In genomic region chr2:144660518-144661316, GRCh38 we compare ENCODE assay signal across 11 cellular contexts.
DNase-seq lines count a peak whose midpoint lies in the region; ATAC-seq, FAIRE-seq and TF ChIP-seq lines count a peak whose summit lies in the region.
"Had no signal": no experiment of that assay in that cellular context is flagged by ENCODE, and none has a peak within 500 bp of the region (broad histone marks: within the 10 kb centered on the region; RNA-seq: fewer than 3 reads in every experiment).

No MANE protein-coding gene starts in this region.

- peak; percentile 67 for DNase-seq in M059J (ENCODE audit: low read depth)
- DNase-seq in WERI-Rb-1: peak; percentile 38
- peak; percentile 25 for DNase-seq in keratinocyte (ENCODE audit: low read depth, low spot score)
- DNase-seq in stomach: no peak
- DNase-seq in GM10248 (ENCODE audit: extremely low spot score): no peak
- DNase-seq: islet precursor cell, NCI-H1417 had no signal

- peak overlapping the region; percentile 57 for H2AFZ ChIP-seq in keratinocyte (ENCODE audit: control insufficient read depth, low read length)

- no peak for TF ChIP-seq POLR2A in stomach (IDR thresholded peaks at IDR 0.05)

- no peaks in the 10 kb centered on the region for H3K9me3 ChIP-seq in WERI-Rb-1 (ENCODE audit: severe bottlenecking)
- no peaks in the 10 kb centered on the region for H3K9me3 ChIP-seq in keratinocyte (ENCODE audit: control insufficient read depth, low read depth, low read length)
- no peaks in the 10 kb centered on the region for H3K9me3 ChIP-seq in stomach

- dilution Hi-C loops in keratinocyte (cut with MboI; ENCODE audit: extremely low pct_ligation_motif_present, low sequenced_read_pairs): no loop called here

- no peak overlapping the region for H3K4me3 ChIP-seq in WERI-Rb-1 (ENCODE audit: low read depth, low read length)
- no peak overlapping the region for H3K4me3 ChIP-seq in keratinocyte (ENCODE audit: control insufficient read depth in 2 of 3, extremely low read depth in 1 of 3, insufficient read depth in 2 of 3, low read depth in 1 of 3, low read length in 3 of 3)
- no peak overlapping the region for H3K4me3 ChIP-seq in stomach
- H3K4me3 ChIP-seq: GM12878 had no signal

- H3K4me1 ChIP-seq in keratinocyte (ENCODE audit: control insufficient read depth, extremely low read depth, insufficient read depth, low read length): peaks cover 22% of the 10 kb centered on the region
- no peaks in the 10 kb centered on the region for H3K4me1 ChIP-seq in stomach

- H3K36me3 ChIP-seq in WERI-Rb-1: no peaks in the 10 kb centered on the region
- no peaks in the 10 kb centered on the region for H3K36me3 ChIP-seq in keratinocyte (ENCODE audit: control insufficient read depth in 2 of 2, extremely low read depth in 1 of 2, insufficient read depth in 2 of 2, low read length in 2 of 2)
- no peaks in the 10 kb centered on the region for H3K36me3 ChIP-seq in stomach

- TF ChIP-seq EP300 in stomach (IDR thresholded peaks at IDR 0.05): no peak

- FAIRE-seq in keratinocyte (lab: Jason Lieb, UNC): peak; percentile 86
- FAIRE-seq: GM12878 had no signal

- ATAC-seq in GM19023 (IDR thresholded peaks at IDR 0.05; ENCODE audit: unreplicated experiment) (no peak), HG02588 (IDR thresholded peaks at IDR 0.05; ENCODE audit: unreplicated experiment) (no peak)

- H4K20me1 ChIP-seq in keratinocyte (ENCODE audit: control insufficient read depth, extremely low read depth, insufficient read depth, low read length): no peaks in the 10 kb centered on the region

- WGBS in stomach, 5 donors: 67 to 75% (median 71%) methylated on average over 5 of the region's 5 CpGs

- H3K9ac ChIP-seq in keratinocyte (ENCODE audit: control insufficient read depth, extremely low read depth, insufficient read depth, low read length): peak overlapping the region; percentile 66

- H3K27ac ChIP-seq in WERI-Rb-1 (no peak overlapping the region), keratinocyte (ENCODE audit: control insufficient read depth, insufficient read depth, low read length) (peak overlapping the region; percentile 89), stomach (peak overlapping the region in 3 of 5 donors; percentile 17 to 58 (median 30))
- H3K27ac ChIP-seq: VCaP had no signal

- H3K4me2 ChIP-seq in keratinocyte (ENCODE audit: control insufficient read depth, extremely low read depth, insufficient read depth, low read depth, low read length): peak overlapping the region; percentile 89

- intact Hi-C loops in stomach (cut with DNase I; ENCODE audit: low total_unique reads): no loop called here

- no peaks in the 10 kb centered on the region for H3K79me2 ChIP-seq in keratinocyte (ENCODE audit: control insufficient read depth, insufficient read depth, low read length)

- H3K9me1 ChIP-seq in keratinocyte (ENCODE audit: control insufficient read depth, extremely low read depth, insufficient read depth, low read length): no peaks in the 10 kb centered on the region

- H3K27me3 ChIP-seq in WERI-Rb-1 (ENCODE audit: insufficient read depth, low read depth, severe bottlenecking) (no peaks in the 10 kb centered on the region), keratinocyte (ENCODE audit: control insufficient read depth, extremely low read depth, insufficient read depth, low read length) (no peaks in the 10 kb centered on the region), stomach (no peaks in the 10 kb centered on the region)

- CTCF ChIA-PET in GM10248 (lab: Yijun Ruan, JAX): no interaction called here

- TF ChIP-seq CTCF in WERI-Rb-1 (IDR thresholded peaks at IDR 0.05; ENCODE audit: low read depth, low read length) (no peak), keratinocyte (optimal IDR thresholded peaks at IDR 0.05 in 1 of 3, IDR thresholded peaks at IDR 0.05 in 1 of 3, conservative IDR thresholded peaks at IDR 0.05 in 1 of 3; ENCODE audit: extremely low read depth in 1 of 3, insufficient read depth in 2 of 3, low read length in 3 of 3) (no peak), stomach (IDR thresholded peaks at IDR 0.05) (no peak), GM10248 (IDR thresholded peaks at IDR 0.05; ENCODE audit: control extremely low read depth, extremely low read depth, low read depth, missing control alignments) (no peak)

- POLR2A ChIA-PET in GM10248 (lab: Yijun Ruan, JAX): no interaction called here

Comparison
In these comparisons a context has a peak if more than half of its experiments do, and no peak if none do; other contexts are left out.
1. DNase-seq: peak in M059J (single experiment), WERI-Rb-1 (single experiment) and keratinocyte (single experiment); none in stomach (single experiment) and GM10248 (single experiment).